In genomic region chr11:83127309-83127636, GRCh38 we compare ENCODE assay signal across 17 cellular contexts. TPM values are rescaled to one million over a fixed set of nuclear protein-coding genes. Genes with fewer than 3 reads are reported as not detected.
DNase-seq lines count a peak whose midpoint lies in the region; ATAC-seq and TF ChIP-seq lines count a peak whose summit lies in the region.
"Had no signal": no experiment of that assay in that cellular context is flagged by ENCODE, and none has a peak within 500 bp of the region (broad histone marks: within the 10 kb centered on the region; RNA-seq: fewer than 3 reads in every experiment).

No MANE protein-coding gene starts in this region.

- peak; percentile 36 for DNase-seq in epithelial cell of esophagus (ENCODE audit: low read depth)
- DNase-seq in progenitor cell of endocrine pancreas (ENCODE audit: low spot score, unreplicated experiment) = no peak
- no peak for DNase-seq in activated CD4-positive, alpha-beta memory T cell treated with anti-CD3 and anti-CD28 coated beads, Interleukin-2, amount 10 ng/mL, durations not matched to agents 7 days and 5 days
- DNase-seq: ACHN, DMS79, GOT3, NCI-H1092 treated with DMSO at 0.1 percent for 48 hours, NCI-H146, NCI-H2081 treated with DMSO at 0.1 percent for 48 hours, NCI-H446 treated with DMSO at 0.1 percent for 48 hours, NCI-H69, Right ventricle myocardium superior had no signal

- POLR2A ChIA-PET in activated CD4-positive, alpha-beta memory T cell treated with anti-CD3 and anti-CD28 coated beads, Interleukin-2, amount 10 ng/mL, durations not matched to agents 7 days and 5 days (lab: Charles Lee) = interaction anchor here (0.6 kb wide), 1 partner anchor 56 kb away, joined by 4 read pairs; no protein-coding TSS in a partner anchor

- H3K4me3 Mint-ChIP-seq in progenitor cell of endocrine pancreas (ENCODE audit: low read depth) = no peak overlapping the region
- H3K4me3 Mint-ChIP-seq in activated CD4-positive, alpha-beta memory T cell treated with anti-CD3 and anti-CD28 coated beads, Interleukin-2, amount 10 ng/mL, durations not matched to agents 7 days and 5 days = no peak overlapping the region
- H3K4me3 Mint-ChIP-seq: IgD-negative memory B cell had no signal

- no peaks in the 10 kb centered on the region for H3K27me3 Mint-ChIP-seq in progenitor cell of endocrine pancreas
- H3K27me3 Mint-ChIP-seq in activated CD4-positive, alpha-beta memory T cell treated with anti-CD3 and anti-CD28 coated beads, Interleukin-2, amount 10 ng/mL, durations not matched to agents 7 days and 5 days = peaks cover 2% of the 10 kb centered on the region
- H3K27me3 Mint-ChIP-seq: IgD-negative memory B cell had no signal

- TF ChIP-seq CTCF in epithelial cell of esophagus (IDR thresholded peaks at IDR 0.05; ENCODE audit: insufficient read depth, low read depth, low read length, missing control alignments) = no peak
- TF ChIP-seq CTCF in progenitor cell of endocrine pancreas (IDR thresholded peaks at IDR 0.05; ENCODE audit: unreplicated experiment) = no peak

- no peak overlapping the region for H3K27ac Mint-ChIP-seq in progenitor cell of endocrine pancreas
- H3K27ac Mint-ChIP-seq in activated CD4-positive, alpha-beta memory T cell treated with anti-CD3 and anti-CD28 coated beads, Interleukin-2, amount 10 ng/mL, durations not matched to agents 7 days and 5 days = no peak overlapping the region
- H3K27ac Mint-ChIP-seq: IgD-negative memory B cell had no signal

- no peaks in the 10 kb centered on the region for H3K36me3 Mint-ChIP-seq in progenitor cell of endocrine pancreas (ENCODE audit: insufficient read depth)
- H3K36me3 Mint-ChIP-seq in activated CD4-positive, alpha-beta memory T cell treated with anti-CD3 and anti-CD28 coated beads, Interleukin-2, amount 10 ng/mL, durations not matched to agents 7 days and 5 days (ENCODE audit: low read depth) = no peaks in the 10 kb centered on the region

- ATAC-seq in GM19372 (IDR thresholded peaks at IDR 0.05; ENCODE audit: low read depth, unreplicated experiment) (peak; percentile 20), HG03064 (IDR thresholded peaks at IDR 0.05; ENCODE audit: low read depth, unreplicated experiment) (peak; percentile 13), HG03108 (IDR thresholded peaks at IDR 0.05; ENCODE audit: unreplicated experiment) (no peak), GM19397 (IDR thresholded peaks at IDR 0.05; ENCODE audit: unreplicated experiment) (no peak)

- CTCF ChIA-PET in activated CD4-positive, alpha-beta memory T cell treated with anti-CD3 and anti-CD28 coated beads, Interleukin-2, amount 10 ng/mL, durations not matched to agents 7 days and 5 days (lab: Charles Lee) = no interaction called here

- H3K4me3 ChIP-seq in epithelial cell of esophagus (ENCODE audit: low read length) = no peak overlapping the region

- peaks cover 3% of the 10 kb centered on the region for H3K9me3 Mint-ChIP-seq in progenitor cell of endocrine pancreas (ENCODE audit: low read depth)
- no peaks in the 10 kb centered on the region for H3K9me3 Mint-ChIP-seq in activated CD4-positive, alpha-beta memory T cell treated with anti-CD3 and anti-CD28 coated beads, Interleukin-2, amount 10 ng/mL, durations not matched to agents 7 days and 5 days

- H3K4me1 Mint-ChIP-seq in progenitor cell of endocrine pancreas (ENCODE audit: low read depth) = no peaks in the 10 kb centered on the region
- peaks cover 8% of the 10 kb centered on the region for H3K4me1 Mint-ChIP-seq in activated CD4-positive, alpha-beta memory T cell treated with anti-CD3 and anti-CD28 coated beads, Interleukin-2, amount 10 ng/mL, durations not matched to agents 7 days and 5 days

RNA-seq across cellular contexts. Expression of gene PCF11, which starts 29.7 kb away (rescaled TPM):
- 65.0 and 69.1 TPM in 2 replicates for total RNA-seq in progenitor cell of endocrine pancreas
- 10 to 100 TPM; 74.6 to 80.0 TPM for total RNA-seq in activated CD4-positive, alpha-beta memory T cell treated with anti-CD3 and anti-CD28 coated beads, Interleukin-2, amount 10 ng/mL, durations not matched to agents 7 days and 5 days

RNA-seq across cellular contexts. Expression of gene RAB30, which starts 55.6 kb away (rescaled TPM):
- total RNA-seq in progenitor cell of endocrine pancreas = 13.5 and 13.9 TPM in 2 replicates
- 10 to 100 TPM in 1 of 2 experiments, 1 to 10 TPM in 1; 9.9 to 10.2 TPM for total RNA-seq in activated CD4-positive, alpha-beta memory T cell treated with anti-CD3 and anti-CD28 coated beads, Interleukin-2, amount 10 ng/mL, durations not matched to agents 7 days and 5 days

Comparison
In these comparisons a context has a peak if more than half of its experiments do, and no peak if none do; other contexts are left out.
1. ATAC-seq: peak in GM19372 (single experiment) and HG03064 (single experiment); none in HG03108 (single experiment) and GM19397 (single experiment).